In the genomic region with DNA sequence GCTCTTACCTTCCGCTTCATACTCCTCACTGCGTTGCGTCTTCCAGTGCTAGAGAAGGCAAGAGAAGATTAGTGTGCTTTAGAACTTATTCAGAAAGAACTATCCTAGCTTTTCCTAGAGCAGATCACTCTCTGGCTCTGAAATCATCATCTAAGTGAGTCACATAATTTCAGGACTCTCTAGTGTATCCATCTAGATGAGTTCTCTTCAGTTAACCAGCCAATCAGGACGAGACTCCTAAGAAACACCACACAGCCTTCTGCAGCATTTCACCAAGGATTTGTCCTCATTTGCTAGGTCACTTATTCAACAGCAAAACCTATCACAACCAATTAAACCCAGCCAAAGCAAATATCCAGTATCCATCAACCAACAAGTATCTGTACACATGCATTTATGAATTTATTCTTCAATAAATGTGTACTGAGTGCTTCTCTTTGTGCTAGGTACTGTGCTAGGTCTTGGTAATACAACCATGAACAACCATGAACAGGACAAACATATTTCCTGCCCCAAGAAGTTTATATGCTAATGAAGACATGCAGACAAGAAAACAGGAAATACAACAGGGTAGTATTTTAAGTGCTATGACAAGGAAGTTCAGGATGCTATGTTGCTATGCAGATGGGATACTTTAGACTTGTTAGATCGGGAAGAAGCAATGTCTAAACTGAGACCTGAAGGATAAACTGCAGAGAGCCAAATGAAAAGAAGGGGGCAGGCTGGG, we compare ENCODE assay signal across 1 cellular context.
TF ChIP-seq lines count a peak whose summit lies in the region.

No MANE protein-coding gene starts in this region.

TF ChIP-seq in GM23338, 12 proteins besides CTCF, POLR2A, EP300 and RAD21 (continued from another document):
- TF ChIP-seq, protein P1, sequence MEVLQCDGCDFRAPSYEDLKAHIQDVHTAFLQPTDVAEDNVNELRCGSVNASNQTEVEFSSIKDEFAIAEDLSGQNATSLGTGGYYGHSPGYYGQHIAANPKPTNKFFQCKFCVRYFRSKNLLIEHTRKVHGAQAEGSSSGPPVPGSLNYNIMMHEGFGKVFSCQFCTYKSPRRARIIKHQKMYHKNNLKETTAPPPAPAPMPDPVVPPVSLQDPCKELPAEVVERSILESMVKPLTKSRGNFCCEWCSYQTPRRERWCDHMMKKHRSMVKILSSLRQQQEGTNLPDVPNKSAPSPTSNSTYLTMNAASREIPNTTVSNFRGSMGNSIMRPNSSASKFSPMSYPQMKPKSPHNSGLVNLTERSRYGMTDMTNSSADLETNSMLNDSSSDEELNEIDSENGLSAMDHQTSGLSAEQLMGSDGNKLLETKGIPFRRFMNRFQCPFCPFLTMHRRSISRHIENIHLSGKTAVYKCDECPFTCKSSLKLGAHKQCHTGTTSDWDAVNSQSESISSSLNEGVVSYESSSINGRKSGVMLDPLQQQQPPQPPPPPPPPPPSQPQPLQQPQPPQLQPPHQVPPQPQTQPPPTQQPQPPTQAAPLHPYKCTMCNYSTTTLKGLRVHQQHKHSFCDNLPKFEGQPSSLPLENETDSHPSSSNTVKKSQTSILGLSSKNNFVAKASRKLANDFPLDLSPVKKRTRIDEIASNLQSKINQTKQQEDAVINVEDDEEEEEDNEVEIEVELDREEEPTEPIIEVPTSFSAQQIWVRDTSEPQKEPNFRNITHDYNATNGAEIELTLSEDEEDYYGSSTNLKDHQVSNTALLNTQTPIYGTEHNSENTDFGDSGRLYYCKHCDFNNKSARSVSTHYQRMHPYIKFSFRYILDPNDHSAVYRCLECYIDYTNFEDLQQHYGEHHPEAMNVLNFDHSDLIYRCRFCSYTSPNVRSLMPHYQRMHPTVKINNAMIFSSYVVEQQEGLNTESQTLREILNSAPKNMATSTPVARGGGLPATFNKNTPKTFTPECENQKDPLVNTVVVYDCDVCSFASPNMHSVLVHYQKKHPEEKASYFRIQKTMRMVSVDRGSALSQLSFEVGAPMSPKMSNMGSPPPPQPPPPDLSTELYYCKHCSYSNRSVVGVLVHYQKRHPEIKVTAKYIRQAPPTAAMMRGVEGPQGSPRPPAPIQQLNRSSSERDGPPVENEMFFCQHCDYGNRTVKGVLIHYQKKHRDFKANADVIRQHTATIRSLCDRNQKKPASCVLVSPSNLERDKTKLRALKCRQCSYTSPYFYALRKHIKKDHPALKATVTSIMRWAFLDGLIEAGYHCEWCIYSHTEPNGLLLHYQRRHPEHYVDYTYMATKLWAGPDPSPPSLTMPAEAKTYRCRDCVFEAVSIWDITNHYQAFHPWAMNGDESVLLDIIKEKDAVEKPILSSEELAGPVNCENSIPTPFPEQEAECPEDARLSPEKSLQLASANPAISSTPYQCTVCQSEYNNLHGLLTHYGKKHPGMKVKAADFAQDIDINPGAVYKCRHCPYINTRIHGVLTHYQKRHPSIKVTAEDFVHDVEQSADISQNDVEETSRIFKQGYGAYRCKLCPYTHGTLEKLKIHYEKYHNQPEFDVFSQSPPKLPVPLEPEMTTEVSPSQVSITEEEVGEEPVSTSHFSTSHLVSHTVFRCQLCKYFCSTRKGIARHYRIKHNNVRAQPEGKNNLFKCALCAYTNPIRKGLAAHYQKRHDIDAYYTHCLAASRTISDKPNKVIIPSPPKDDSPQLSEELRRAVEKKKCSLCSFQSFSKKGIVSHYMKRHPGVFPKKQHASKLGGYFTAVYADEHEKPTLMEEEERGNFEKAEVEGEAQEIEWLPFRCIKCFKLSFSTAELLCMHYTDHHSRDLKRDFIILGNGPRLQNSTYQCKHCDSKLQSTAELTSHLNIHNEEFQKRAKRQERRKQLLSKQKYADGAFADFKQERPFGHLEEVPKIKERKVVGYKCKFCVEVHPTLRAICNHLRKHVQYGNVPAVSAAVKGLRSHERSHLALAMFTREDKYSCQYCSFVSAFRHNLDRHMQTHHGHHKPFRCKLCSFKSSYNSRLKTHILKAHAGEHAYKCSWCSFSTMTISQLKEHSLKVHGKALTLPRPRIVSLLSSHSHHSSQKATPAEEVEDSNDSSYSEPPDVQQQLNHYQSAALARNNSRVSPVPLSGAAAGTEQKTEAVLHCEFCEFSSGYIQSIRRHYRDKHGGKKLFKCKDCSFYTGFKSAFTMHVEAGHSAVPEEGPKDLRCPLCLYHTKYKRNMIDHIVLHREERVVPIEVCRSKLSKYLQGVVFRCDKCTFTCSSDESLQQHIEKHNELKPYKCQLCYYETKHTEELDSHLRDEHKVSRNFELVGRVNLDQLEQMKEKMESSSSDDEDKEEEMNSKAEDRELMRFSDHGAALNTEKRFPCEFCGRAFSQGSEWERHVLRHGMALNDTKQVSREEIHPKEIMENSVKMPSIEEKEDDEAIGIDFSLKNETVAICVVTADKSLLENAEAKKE (CRISPR knock-in tag; IDR thresholded peaks at IDR 0.05), result no peak
- no peak for TF ChIP-seq ZNF114 (CRISPR knock-in tag; IDR thresholded peaks at IDR 0.05)
- TF ChIP-seq JUNB (IDR thresholded peaks at IDR 0.05; ENCODE audit: unreplicated experiment), result no peak
- TF ChIP-seq, protein P2, sequence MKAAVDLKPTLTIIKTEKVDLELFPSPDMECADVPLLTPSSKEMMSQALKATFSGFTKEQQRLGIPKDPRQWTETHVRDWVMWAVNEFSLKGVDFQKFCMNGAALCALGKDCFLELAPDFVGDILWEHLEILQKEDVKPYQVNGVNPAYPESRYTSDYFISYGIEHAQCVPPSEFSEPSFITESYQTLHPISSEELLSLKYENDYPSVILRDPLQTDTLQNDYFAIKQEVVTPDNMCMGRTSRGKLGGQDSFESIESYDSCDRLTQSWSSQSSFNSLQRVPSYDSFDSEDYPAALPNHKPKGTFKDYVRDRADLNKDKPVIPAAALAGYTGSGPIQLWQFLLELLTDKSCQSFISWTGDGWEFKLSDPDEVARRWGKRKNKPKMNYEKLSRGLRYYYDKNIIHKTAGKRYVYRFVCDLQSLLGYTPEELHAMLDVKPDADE (IDR thresholded peaks at IDR 0.05), result no peak
- no peak for TF ChIP-seq EZH2 (IDR thresholded peaks at IDR 0.05; ENCODE audit: low read depth, unreplicated experiment)
- TF ChIP-seq, protein P3, sequence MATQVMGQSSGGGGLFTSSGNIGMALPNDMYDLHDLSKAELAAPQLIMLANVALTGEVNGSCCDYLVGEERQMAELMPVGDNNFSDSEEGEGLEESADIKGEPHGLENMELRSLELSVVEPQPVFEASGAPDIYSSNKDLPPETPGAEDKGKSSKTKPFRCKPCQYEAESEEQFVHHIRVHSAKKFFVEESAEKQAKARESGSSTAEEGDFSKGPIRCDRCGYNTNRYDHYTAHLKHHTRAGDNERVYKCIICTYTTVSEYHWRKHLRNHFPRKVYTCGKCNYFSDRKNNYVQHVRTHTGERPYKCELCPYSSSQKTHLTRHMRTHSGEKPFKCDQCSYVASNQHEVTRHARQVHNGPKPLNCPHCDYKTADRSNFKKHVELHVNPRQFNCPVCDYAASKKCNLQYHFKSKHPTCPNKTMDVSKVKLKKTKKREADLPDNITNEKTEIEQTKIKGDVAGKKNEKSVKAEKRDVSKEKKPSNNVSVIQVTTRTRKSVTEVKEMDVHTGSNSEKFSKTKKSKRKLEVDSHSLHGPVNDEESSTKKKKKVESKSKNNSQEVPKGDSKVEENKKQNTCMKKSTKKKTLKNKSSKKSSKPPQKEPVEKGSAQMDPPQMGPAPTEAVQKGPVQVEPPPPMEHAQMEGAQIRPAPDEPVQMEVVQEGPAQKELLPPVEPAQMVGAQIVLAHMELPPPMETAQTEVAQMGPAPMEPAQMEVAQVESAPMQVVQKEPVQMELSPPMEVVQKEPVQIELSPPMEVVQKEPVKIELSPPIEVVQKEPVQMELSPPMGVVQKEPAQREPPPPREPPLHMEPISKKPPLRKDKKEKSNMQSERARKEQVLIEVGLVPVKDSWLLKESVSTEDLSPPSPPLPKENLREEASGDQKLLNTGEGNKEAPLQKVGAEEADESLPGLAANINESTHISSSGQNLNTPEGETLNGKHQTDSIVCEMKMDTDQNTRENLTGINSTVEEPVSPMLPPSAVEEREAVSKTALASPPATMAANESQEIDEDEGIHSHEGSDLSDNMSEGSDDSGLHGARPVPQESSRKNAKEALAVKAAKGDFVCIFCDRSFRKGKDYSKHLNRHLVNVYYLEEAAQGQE (IDR thresholded peaks at IDR 0.05; ENCODE audit: unreplicated experiment), result no peak
- TF ChIP-seq CREB1 (CRISPR knock-in tag; IDR thresholded peaks at IDR 0.05; ENCODE audit: low read depth), result no peak
- TF ChIP-seq STAT1 (IDR thresholded peaks at IDR 0.05; ENCODE audit: unreplicated experiment), result no peak
- no peak for TF ChIP-seq EZH2phosphoT487 (IDR thresholded peaks at IDR 0.05; ENCODE audit: unreplicated experiment)
